Comparison of ENCODE assay signal across 8 cellular contexts in the genomic region with DNA sequence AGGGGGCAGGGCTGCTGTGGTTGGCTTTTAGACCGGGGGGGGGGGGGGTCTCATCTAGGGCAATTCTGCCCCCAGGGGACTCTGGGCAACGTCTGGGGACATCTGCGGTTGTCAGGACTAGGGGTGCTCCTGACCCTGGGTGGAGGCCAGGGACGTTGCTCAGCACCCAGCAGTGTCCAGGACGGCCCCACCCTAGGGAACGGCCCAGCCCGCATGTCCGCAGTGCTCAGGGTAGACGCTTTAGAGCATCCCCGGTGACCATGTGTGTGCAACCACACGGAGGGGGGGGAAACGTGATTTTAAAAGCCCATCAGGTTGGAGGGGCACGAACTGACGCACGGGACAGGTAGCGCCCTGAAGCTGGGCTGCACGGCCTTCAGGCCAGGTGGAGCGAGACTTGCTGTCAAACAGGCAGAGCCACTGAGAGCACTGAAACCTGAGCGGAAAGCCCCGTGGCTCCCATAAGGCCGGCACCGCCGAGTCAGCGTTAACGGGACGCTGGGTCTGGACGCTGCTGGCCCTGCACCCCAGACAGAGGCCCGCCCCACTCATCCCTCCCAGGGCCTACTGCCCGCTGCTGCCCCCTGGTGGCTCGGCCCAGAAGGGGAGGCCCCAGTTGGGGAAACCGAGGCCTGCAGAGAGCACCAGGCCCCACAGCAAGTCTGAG. TPM values are rescaled to one million over a fixed set of nuclear protein-coding genes. Genes with fewer than 3 reads are reported as not detected.
DNase-seq lines count a peak whose midpoint lies in the region; ATAC-seq and TF ChIP-seq lines count a peak whose summit lies in the region.

No MANE protein-coding gene starts in this region.

- TF ChIP-seq POLR2A in body of pancreas (IDR thresholded peaks at IDR 0.05) (no peak), GM18505 (IDR thresholded peaks at IDR 0.05; ENCODE audit: borderline replicate concordance, extremely low read depth, insufficient read depth, insufficient read length) (no peak)

- no peak overlapping the region for H3K27ac ChIP-seq in body of pancreas

- H3K9me3 ChIP-seq in body of pancreas: no peaks in the 10 kb centered on the region

- H3K36me3 ChIP-seq in body of pancreas (replicated peaks in 1 of 2; ENCODE audit: insufficient read depth in 1 of 2, low read depth in 2 of 2): peaks cover 0 to 2% of the 10 kb centered on the region in 2 donors

- peaks cover 3% of the 10 kb centered on the region for H3K4me1 Mint-ChIP-seq in T-helper 2 cell treated with Interferon-gamma antibody and Interleukin-4, amounts not matched to agents 5 μg/mL and 100 μg/mL, for 36 hours (ENCODE audit: low read depth)

- H3K4me3 ChIP-seq in body of pancreas: no peak overlapping the region

- DNase-seq in activated gamma-delta T cell treated with Interleukin-2 at 50 U/mL for 16 hours: peak; percentile 49
- no peak for DNase-seq in activated gamma-delta T cell (lab: John Stamatoyannopoulos, UW)
- peak; percentile 30 for DNase-seq in T-helper 2 cell treated with Interferon-gamma antibody and Interleukin-4, amounts not matched to agents 5 μg/mL and 100 μg/mL, for 36 hours (ENCODE audit: low spot score)
- peak; percentile 44 to 62 (median 54) for DNase-seq in body of pancreas
- DNase-seq in iris pigment epithelial cell (ENCODE audit: low read depth): peak; percentile 28
- DNase-seq in stimulated activated CD4-positive, alpha-beta T cell treated with anti-CD3 and anti-CD28 coated beads, Interleukin-4, amount 100 ng/mL, for 1 hour: peak; percentile 61

- intact Hi-C loops in body of pancreas (cut with DNase I): loop anchor here (10.0 kb wide), 1 partner anchor 323 kb away; no protein-coding TSS in a partner anchor

- H3K27ac Mint-ChIP-seq in T-helper 2 cell treated with Interferon-gamma antibody and Interleukin-4, amounts not matched to agents 5 μg/mL and 100 μg/mL, for 36 hours: no peak overlapping the region

- H3K27me3 Mint-ChIP-seq in T-helper 2 cell treated with Interferon-gamma antibody and Interleukin-4, amounts not matched to agents 5 μg/mL and 100 μg/mL, for 36 hours (ENCODE audit: low read depth): no peaks in the 10 kb centered on the region

- H3K4me1 ChIP-seq in body of pancreas: no peaks in the 10 kb centered on the region

- no peaks in the 10 kb centered on the region for H3K27me3 ChIP-seq in body of pancreas

- H3K9me3 Mint-ChIP-seq in T-helper 2 cell treated with Interferon-gamma antibody and Interleukin-4, amounts not matched to agents 5 μg/mL and 100 μg/mL, for 36 hours: no peaks in the 10 kb centered on the region

- 52 to 90% methylated on average over 8 to 28 of the region's 31 CpGs for WGBS in body of pancreas, 2 donors

- no peak overlapping the region for H3K4me3 Mint-ChIP-seq in T-helper 2 cell treated with Interferon-gamma antibody and Interleukin-4, amounts not matched to agents 5 μg/mL and 100 μg/mL, for 36 hours

- ATAC-seq in body of pancreas: peak; percentile 60
- no peak for ATAC-seq in GM18505 (IDR thresholded peaks at IDR 0.05; ENCODE audit: unreplicated experiment)
- ATAC-seq in GM18498 (IDR thresholded peaks at IDR 0.05; ENCODE audit: unreplicated experiment): no peak

- H3K36me3 Mint-ChIP-seq in T-helper 2 cell treated with Interferon-gamma antibody and Interleukin-4, amounts not matched to agents 5 μg/mL and 100 μg/mL, for 36 hours (ENCODE audit: low read depth): peaks cover 11% of the 10 kb centered on the region

- peak; percentile 62 to 81 (median 74) for TF ChIP-seq CTCF in body of pancreas (IDR thresholded peaks at IDR 0.05)

RNA-seq across cellular contexts. Expression of gene CACTIN, which starts 8.3 kb away (rescaled TPM):
- 10 to 100 TPM; 16.3 to 23.4 TPM for total RNA-seq in body of pancreas

RNA-seq across cellular contexts. Expression of gene TBXA2R, which starts 11.6 kb away (rescaled TPM):
- 1 to 10 TPM in 1 of 2 donors, under 1 TPM in 1; 0.52 to 3.0 TPM for total RNA-seq in body of pancreas

RNA-seq across cellular contexts. Expression of gene GIPC3, which starts 33.0 kb away (rescaled TPM):
- total RNA-seq in body of pancreas: under 1 TPM; 0.78 to 0.99 TPM

RNA-seq across cellular contexts. Expression of gene HMG20B, which starts 45.5 kb away (rescaled TPM):
- 10 to 100 TPM; 66.7 to 91.0 TPM for total RNA-seq in body of pancreas
